ENCODE assay signal across 1 cellular context in genomic region chr3:191327526-191327925, GRCh38.
TF ChIP-seq lines count a peak whose summit lies in the region.

No MANE protein-coding gene starts in this region.

TF ChIP-seq in SK-N-SH, 30 proteins besides CTCF, POLR2A, EP300 and RAD21:
- TF ChIP-seq REST (IDR thresholded peaks at IDR 0.05; ENCODE audit: low read depth, low read length) (no peak), POLR2AphosphoS5 (IDR thresholded peaks at IDR 0.05; ENCODE audit: low read depth, low read length) (no peak), MAX (IDR thresholded peaks at IDR 0.05; ENCODE audit: low read depth) (no peak), NRF1 (IDR thresholded peaks at IDR 0.05; ENCODE audit: low read depth, low read length) (no peak), RCOR1 (IDR thresholded peaks at IDR 0.05; ENCODE audit: low read length) (no peak), RXRA (IDR thresholded peaks at IDR 0.05; ENCODE audit: borderline replicate concordance, low read depth) (no peak), TAF1 (IDR thresholded peaks at IDR 0.05; ENCODE audit: borderline replicate concordance, low read depth, low read length) (no peak), SIN3A (IDR thresholded peaks at IDR 0.05; ENCODE audit: borderline replicate concordance, low read depth, low read length) (no peak), ZBTB33 (IDR thresholded peaks at IDR 0.05; ENCODE audit: borderline replicate concordance, low read depth) (no peak), USF2 (IDR thresholded peaks at IDR 0.05; ENCODE audit: borderline replicate concordance, low read depth, low read length) (no peak), MXI1 (IDR thresholded peaks at IDR 0.05; ENCODE audit: low read depth, low read length) (no peak), GABPA (IDR thresholded peaks at IDR 0.05; ENCODE audit: low read depth) (no peak), ELF1 (IDR thresholded peaks at IDR 0.05) (no peak), RFX5 (IDR thresholded peaks at IDR 0.05; ENCODE audit: low read length) (no peak), FOSL2 (IDR thresholded peaks at IDR 0.05; ENCODE audit: borderline replicate concordance, low read depth) (no peak)
